ENCODE assay signal across 23 cellular contexts in the genomic region with DNA sequence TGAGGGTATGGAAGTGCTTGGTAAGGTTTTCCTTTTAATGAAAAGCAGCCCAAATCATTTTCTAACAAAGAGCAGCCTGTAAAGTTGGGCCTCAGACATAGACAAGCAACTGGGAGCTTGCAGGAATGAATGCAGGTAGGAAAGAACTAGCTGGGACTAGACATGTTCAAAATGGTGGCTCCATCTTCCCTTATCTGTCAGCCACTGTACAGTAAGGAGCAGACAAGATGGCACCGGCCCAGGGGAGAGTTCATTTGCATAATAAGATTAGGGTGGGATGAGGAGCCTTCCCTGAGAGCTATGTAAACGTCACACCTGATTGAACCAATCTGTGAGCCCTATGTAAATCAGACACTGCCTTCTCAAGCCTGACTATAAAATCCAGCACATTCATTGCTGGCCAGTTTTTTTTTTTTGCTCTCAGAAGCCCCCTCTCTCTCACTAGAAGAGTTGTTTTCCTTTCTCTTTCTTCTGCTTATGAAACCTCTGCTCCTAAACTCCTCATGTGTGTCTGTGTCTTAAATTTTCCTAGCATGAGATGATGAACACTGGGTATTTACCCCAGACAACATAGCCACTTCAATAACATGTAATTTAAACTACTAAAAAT. TPM values are rescaled to one million over a fixed set of nuclear protein-coding genes. Genes with fewer than 3 reads are reported as not detected.
DNase-seq lines count a peak whose midpoint lies in the region; ATAC-seq and TF ChIP-seq lines count a peak whose summit lies in the region.
"Had no signal": no experiment of that assay in that cellular context is flagged by ENCODE, and none has a peak within 500 bp of the region (broad histone marks: within the 10 kb centered on the region; RNA-seq: fewer than 3 reads in every experiment).

No MANE protein-coding gene starts in this region.

- ATAC-seq in HG03196 (IDR thresholded peaks at IDR 0.05; ENCODE audit: unreplicated experiment) (no peak), GM21423 (IDR thresholded peaks at IDR 0.05; ENCODE audit: unreplicated experiment) (no peak)
- ATAC-seq: activated CD8-positive, alpha-beta T cell treated with anti-CD3 and anti-CD28 coated beads, Interleukin-2, amount 10 ng/mL, durations not matched to agents 7 days and 5 days; activated T-cell treated with anti-CD3 and anti-CD28 coated beads, Interleukin-2, amount 50 U/mL, for 4 hours; heart right ventricle had no signal

- H3K9me3 Mint-ChIP-seq in glutamatergic neuron (ENCODE audit: unreplicated experiment): peaks cover 5% of the 10 kb centered on the region

- H3K4me2 ChIP-seq in PC-9: no peak overlapping the region

- no peaks in the 10 kb centered on the region for H3F3A ChIP-seq in PC-9 (ENCODE audit: insufficient read depth, low read depth)

- no peak overlapping the region for H3K4me3 Mint-ChIP-seq in glutamatergic neuron (ENCODE audit: unreplicated experiment)
- H3K4me3 Mint-ChIP-seq: activated CD8-positive, alpha-beta T cell treated with anti-CD3 and anti-CD28 coated beads, Interleukin-2, amount 10 ng/mL, durations not matched to agents 7 days and 5 days; activated naive CD4-positive, alpha-beta T cell treated with anti-CD3 and anti-CD28 coated beads for 36 hours; activated T-cell treated with anti-CD3 and anti-CD28 coated beads, Interleukin-2, amount 50 U/mL, for 4 hours; CD8-positive, alpha-beta memory T cell; neural crest cell had no signal

- DNase-seq in BE2C: peak; percentile 91
- DNase-seq in HT1080 (ENCODE audit: low read depth): peak; percentile 53
- peak; percentile 63 for DNase-seq in NCI-H82 treated with DMSO at 0.1 percent for 48 hours (lab: John Stamatoyannopoulos, UW; ENCODE audit: unreplicated experiment)
- DNase-seq in glutamatergic neuron: peak; percentile 18
- DNase-seq in PC-9: no peak
- DNase-seq in GM19240 (ENCODE audit: insufficient read length, low spot score): no peak
- DNase-seq: activated CD8-positive, alpha-beta T cell treated with anti-CD3 and anti-CD28 coated beads, Interleukin-2, amount 10 ng/mL, durations not matched to agents 7 days and 5 days; activated naive CD4-positive, alpha-beta T cell treated with anti-CD3 and anti-CD28 coated beads for 36 hours; activated T-cell treated with anti-CD3 and anti-CD28 coated beads, Interleukin-2, amount 50 U/mL, for 4 hours; amygdala; CD8-positive, alpha-beta memory T cell; dermis blood vessel endothelial cell; heart right ventricle; KG1; left ventricle myocardium inferior; NCI-H1092; NCI-H510A; stimulated activated CD4-positive, alpha-beta T cell treated with anti-CD3 and anti-CD28 coated beads, Interleukin-4, amount 100 ng/mL, for 24 hours; stomach; trophoblast cell had no signal

- H3K27me3 ChIP-seq in BE2C: no peaks in the 10 kb centered on the region
- H3K27me3 ChIP-seq in PC-9 (ENCODE audit: insufficient read depth, low read depth): no peaks in the 10 kb centered on the region
- H3K27me3 ChIP-seq: heart right ventricle, stomach had no signal

- no peaks in the 10 kb centered on the region for H3K4me1 Mint-ChIP-seq in glutamatergic neuron (ENCODE audit: low read depth, unreplicated experiment)
- H3K4me1 Mint-ChIP-seq: neural crest cell had no signal

- H3K36me3 ChIP-seq in BE2C (no peaks in the 10 kb centered on the region; the same call in 1 of the 2 replicates), PC-9 (ENCODE audit: low read depth) (no peaks in the 10 kb centered on the region)
- H3K36me3 ChIP-seq: heart right ventricle, stomach had no signal

- H2AFZ ChIP-seq in PC-9: no peak overlapping the region

- peak overlapping the region; percentile 70 for H3K27ac Mint-ChIP-seq in glutamatergic neuron (ENCODE audit: unreplicated experiment)
- H3K27ac Mint-ChIP-seq: activated CD8-positive, alpha-beta T cell treated with anti-CD3 and anti-CD28 coated beads, Interleukin-2, amount 10 ng/mL, durations not matched to agents 7 days and 5 days; activated naive CD4-positive, alpha-beta T cell treated with anti-CD3 and anti-CD28 coated beads for 36 hours had no signal

- BruUV-seq in PC-9 (replicated peaks; lab: Mats Ljungman, UMichigan): no TSS peak

- H3K79me2 ChIP-seq in PC-9 (ENCODE audit: low read depth): no peaks in the 10 kb centered on the region

- TF ChIP-seq CTCF in BE2C (IDR thresholded peaks at IDR 0.05; ENCODE audit: low read depth, low read length): no peak
- no peak for TF ChIP-seq CTCF in glutamatergic neuron (IDR thresholded peaks at IDR 0.05; ENCODE audit: partially characterized antibody, unreplicated experiment)
- no peak for TF ChIP-seq CTCF in PC-9 (conservative IDR thresholded peaks at IDR 0.05)

- CTCF ChIA-PET in PC-9 (lab: Charles Lee): no interaction called here

- H3K9me2 ChIP-seq in PC-9 (ENCODE audit: insufficient read depth): no peaks in the 10 kb centered on the region

- H3K27ac ChIP-seq in PC-9: no peak overlapping the region
- H3K27ac ChIP-seq: heart right ventricle, left ventricle myocardium inferior, stomach had no signal

- H3K36me3 Mint-ChIP-seq in glutamatergic neuron (ENCODE audit: unreplicated experiment): peaks cover 17% of the 10 kb centered on the region

- H3K9me3 ChIP-seq in BE2C (peaks cover 7% of the 10 kb centered on the region), PC-9 (ENCODE audit: insufficient read depth, low read depth) (peaks cover 4% of the 10 kb centered on the region; the same call in 1 of the 2 replicates)

- POLR2A ChIA-PET in PC-9 (lab: Charles Lee; ENCODE audit: unreplicated experiment): no interaction called here

- no peak overlapping the region for H3K4me3 ChIP-seq in BE2C (ENCODE audit: low read depth, low read length)
- H3K4me3 ChIP-seq in PC-9: no peak overlapping the region
- H3K4me3 ChIP-seq: heart right ventricle, left ventricle myocardium inferior, stomach had no signal

- no peaks in the 10 kb centered on the region for H4K20me1 ChIP-seq in PC-9 (ENCODE audit: insufficient read depth)

- H3K4me1 ChIP-seq in BE2C: peaks cover 3% of the 10 kb centered on the region
- no peaks in the 10 kb centered on the region for H3K4me1 ChIP-seq in PC-9 (replicated peaks; ENCODE audit: insufficient read depth)
- H3K4me1 ChIP-seq: left ventricle myocardium inferior had no signal

- intact Hi-C loops in PC-9 (cut with micrococcal nuclease; ENCODE audit: unreplicated experiment): loop anchor here (10.0 kb wide), 1 partner anchor 710 kb away; no protein-coding TSS in a partner anchor

- no peaks in the 10 kb centered on the region for H3K27me3 Mint-ChIP-seq in glutamatergic neuron (ENCODE audit: unreplicated experiment)
- H3K27me3 Mint-ChIP-seq: CD8-positive, alpha-beta memory T cell had no signal

RNA-seq across cellular contexts. Expression of a gene that starts 59.8 kb away (rescaled TPM):
- polyA plus RNA-seq in BE2C (2012; ENCODE audit: insufficient read depth, insufficient read length, low read depth): 2.0 TPM
- 4.6 and 5.4 TPM in 2 replicates for total RNA-seq in HT1080 (2014; rRNA removed; shearing (Covaris generic))
- polyA plus RNA-seq in HT1080 (2015; cell fraction: cytosol; rRNA removed): 4.6 and 11.3 TPM in 2 replicates
- 22.1 and 28.6 TPM in 2 replicates for polyA plus RNA-seq in HT1080 (2015; cell fraction: nucleus; rRNA removed)
- total RNA-seq in glutamatergic neuron (ENCODE audit: unreplicated experiment) (22.9 TPM), PC-9 (2021) (28.9 and 30.0 TPM in 2 replicates)

Comparison
In these comparisons a context has a peak if more than half of its experiments do, and no peak if none do; other contexts are left out.
1. DNase-seq: peak in BE2C (single experiment), HT1080 (single experiment), NCI-H82 treated with DMSO at 0.1 percent for 48 hours (single experiment) and glutamatergic neuron (single experiment); none in PC-9 (0 of 2) and GM19240 (single experiment).